8 cellular contexts compared by ENCODE assay signal in the genomic region with DNA sequence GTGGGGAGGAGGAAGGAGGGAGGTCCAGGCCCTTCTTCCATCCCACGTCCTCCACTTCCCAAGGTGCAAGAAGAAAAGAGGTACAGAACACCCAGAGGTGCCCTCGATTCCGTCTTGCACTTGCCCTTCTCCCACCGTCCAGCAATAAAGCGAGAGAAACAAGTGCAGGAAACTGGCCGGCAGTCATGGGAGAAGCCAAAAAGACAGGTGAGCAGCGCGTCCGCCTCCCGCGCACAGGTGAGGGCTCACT. TPM values are rescaled to one million over a fixed set of nuclear protein-coding genes. Genes with fewer than 3 reads are reported as not detected.
DNase-seq lines count a peak whose midpoint lies in the region; ATAC-seq and TF ChIP-seq lines count a peak whose summit lies in the region.

No MANE protein-coding gene starts in this region.

- no peaks in the 10 kb centered on the region for H3K27me3 Mint-ChIP-seq in IgD-negative memory B cell
- H3K27me3 Mint-ChIP-seq in nephron progenitor cell (ENCODE audit: low read depth, poor library complexity): peaks cover 24% of the 10 kb centered on the region

- peaks cover 8 to 18% (median 10%) of the 10 kb centered on the region in 3 donors for H3K4me1 Mint-ChIP-seq in IgD-negative memory B cell
- peaks cover 41% of the 10 kb centered on the region for H3K4me1 Mint-ChIP-seq in nephron progenitor cell

- TF ChIP-seq CTCF in colonic mucosa (IDR thresholded peaks at IDR 0.05): no peak
- no peak for TF ChIP-seq CTCF in nephron progenitor cell (IDR thresholded peaks at IDR 0.05)

- DNase-seq in colonic mucosa (no peak), nephron progenitor cell (no peak), DMS153 treated with DMSO at 0.1 percent for 48 hours (lab: John Stamatoyannopoulos, UW; ENCODE audit: unreplicated experiment) (no peak), DMS79 treated with DMSO at 0.1 percent for 48 hours (lab: John Stamatoyannopoulos, UW) (no peak), RPMI8226 (no peak)

- H3K36me3 Mint-ChIP-seq in IgD-negative memory B cell (peaks cover 2% of the 10 kb centered on the region), nephron progenitor cell (ENCODE audit: low read depth) (peaks cover 11% of the 10 kb centered on the region)

- H3K36me3 ChIP-seq in ES-I3 (ENCODE audit: insufficient read depth, low read length) (no peaks in the 10 kb centered on the region), colonic mucosa (no peaks in the 10 kb centered on the region)

- ATAC-seq in HG02981 (IDR thresholded peaks at IDR 0.05; ENCODE audit: unreplicated experiment): no peak

- H3K9me3 Mint-ChIP-seq in IgD-negative memory B cell (no peaks in the 10 kb centered on the region), nephron progenitor cell (no peaks in the 10 kb centered on the region)

- H3K27me3 ChIP-seq in colonic mucosa: no peaks in the 10 kb centered on the region

- H3K9me3 ChIP-seq in ES-I3 (ENCODE audit: control insufficient read depth, insufficient read depth, low read length): no peaks in the 10 kb centered on the region; the same call in 1 of the 2 replicates
- H3K9me3 ChIP-seq in colonic mucosa: no peaks in the 10 kb centered on the region

- H3K4me3 Mint-ChIP-seq in IgD-negative memory B cell (peak overlapping the region; percentile 95 to 99 (median 98)), nephron progenitor cell (peak overlapping the region; percentile 92)

- peaks cover 11% of the 10 kb centered on the region for H3K4me1 ChIP-seq in ES-I3 (ENCODE audit: insufficient read depth, low read length)
- no peaks in the 10 kb centered on the region for H3K4me1 ChIP-seq in colonic mucosa

- H3K9ac ChIP-seq in ES-I3 (ENCODE audit: low read depth, low read length) (peak overlapping the region; percentile 89), colonic mucosa (ENCODE audit: low read depth in 2 of 2, low read length in 2 of 2) (peak overlapping the region; percentile 91 to 97)

- peak overlapping the region; percentile 92 for H3K27ac ChIP-seq in colonic mucosa

- intact Hi-C loops in colonic mucosa (cut with DNase I): no loop called here

- H3K27ac Mint-ChIP-seq in IgD-negative memory B cell: peak overlapping the region; percentile 95 to 99 (median 97)
- H3K27ac Mint-ChIP-seq in nephron progenitor cell: peak overlapping the region; percentile 68

- H3K4me3 ChIP-seq in colonic mucosa: peak overlapping the region; percentile 71

RNA-seq across cellular contexts. Expression of a gene that starts 1.3 kb away (rescaled TPM):
- polyA plus RNA-seq in IgD-negative memory B cell: 0.70 TPM
- 1 to 10 TPM; 2.8 to 4.8 TPM for total RNA-seq in colonic mucosa

RNA-seq across cellular contexts. Expression of a gene that starts 17.7 kb away (rescaled TPM):
- 51.8 TPM for polyA plus RNA-seq in IgD-negative memory B cell
- total RNA-seq in colonic mucosa: 10 to 100 TPM; 30.2 to 32.1 TPM

RNA-seq across cellular contexts. Expression of a gene that starts 29.4 kb away (rescaled TPM):
- 40.5 TPM for polyA plus RNA-seq in IgD-negative memory B cell
- 10 to 100 TPM; 23.7 to 37.3 TPM for total RNA-seq in colonic mucosa

RNA-seq across cellular contexts. Expression of a gene that starts 31.5 kb away (rescaled TPM):
- polyA plus RNA-seq in IgD-negative memory B cell: 2.8 TPM
- total RNA-seq in colonic mucosa: 10 to 100 TPM in 1 of 2 donors, 1 to 10 TPM in 1; 4.2 to 22.5 TPM

RNA-seq across cellular contexts. Expression of a gene that starts 52.5 kb away (rescaled TPM):
- polyA plus RNA-seq in IgD-negative memory B cell: 53.4 TPM
- total RNA-seq in colonic mucosa: 10 to 100 TPM; 76.4 to 88.8 TPM
